In genomic region chr18:12422936-12423335, GRCh38 we compare ENCODE assay signal across 10 cellular contexts. TPM values are rescaled to one million over a fixed set of nuclear protein-coding genes. Genes with fewer than 3 reads are reported as not detected.
A peak's percentile ranks its signal among the peaks of the same experiment; 100 is the strongest.
DNase-seq lines count a peak whose midpoint lies in the region; ATAC-seq, FAIRE-seq and TF ChIP-seq lines count a peak whose summit lies in the region.
"Had no signal": no experiment of that assay in that cellular context is flagged by ENCODE, and none has a peak within 500 bp of the region (broad histone marks: within the 10 kb centered on the region; RNA-seq: fewer than 3 reads in every experiment).

No MANE protein-coding gene starts in this region.

- DNase-seq in BJ (ENCODE audit: low read depth) (no peak), GM13976 (ENCODE audit: low spot score) (no peak), NCI-H510A (lab: John Stamatoyannopoulos, UW) (peak; percentile 14), cerebellar cortex (ENCODE audit: low spot score) (peak; percentile 56), GM12892 (ENCODE audit: insufficient read length) (no peak)
- DNase-seq in stimulated activated CD4-positive, alpha-beta T cell treated with anti-CD3 and anti-CD28 coated beads, Interleukin-4, amount 100 ng/mL, for 1 hour: no peak
- DNase-seq: stimulated activated CD8-positive, alpha-beta memory T cell treated with anti-CD3 and anti-CD28 coated beads, Interleukin-4, amount 100 ng/mL, for 48 hours had no signal

- TF ChIP-seq CTCF in BJ (IDR thresholded peaks at IDR 0.05; ENCODE audit: insufficient read depth, low read depth, low read length) (0 out of 2 replicates have a peak, but pooled peaks have one; percentile 1), GM13976 (IDR thresholded peaks at IDR 0.05; ENCODE audit: borderline replicate concordance, control extremely low read depth, extremely low read depth, insufficient read depth, missing control alignments) (peak; percentile 8)

- H3K4me3 ChIP-seq in BJ (ENCODE audit: low read depth, low read length): no peak overlapping the region

- in situ Hi-C loops in GM13976 (cut with MboI; ENCODE audit: low sequenced_read_pairs, unreplicated experiment): no loop called here

- no peaks in the 10 kb centered on the region for H3K27me3 ChIP-seq in BJ (ENCODE audit: control insufficient read depth, insufficient read depth, low read length)

- CTCF ChIA-PET in BJ (lab: Yijun Ruan, JAX): no interaction called here

- POLR2A ChIA-PET in BJ (lab: Charles Lee): interaction anchor here (0.6 kb wide), 1 partner anchor 28 kb away, joined by 3 read pairs; no protein-coding TSS in a partner anchor

- FAIRE-seq in GM12892 (lab: Jason Lieb, UNC): no peak
- FAIRE-seq: islet of Langerhans had no signal

- TF ChIP-seq POLR2A in GM12892 (IDR thresholded peaks at IDR 0.05; ENCODE audit: low read depth, low read length): no peak

- ATAC-seq in GM19324 (IDR thresholded peaks at IDR 0.05; ENCODE audit: low FRiP score, unreplicated experiment): no peak
- no peak for ATAC-seq in HG03025 (IDR thresholded peaks at IDR 0.05; ENCODE audit: low FRiP score, unreplicated experiment)

- H3K36me3 ChIP-seq in BJ (ENCODE audit: control insufficient read depth, insufficient read depth, low read length): peaks cover 5% of the 10 kb centered on the region; the same call in 1 of the 2 replicates

RNA-seq across cellular contexts. Expression of gene PRELID3A, which starts 15.2 kb away (rescaled TPM):
- 4.6 and 6.4 TPM in 2 replicates for polyA plus RNA-seq in BJ (2011; rRNA removed)
- polyA minus RNA-seq in BJ (2011; rRNA and poly(A)+ RNA removed): 0.72 and 1.6 TPM in 2 replicates
- 6.8 TPM for polyA plus RNA-seq in GM12892 (2012; ENCODE audit: missing spikeins)

RNA-seq across cellular contexts. Expression of gene AFG3L2, which starts 45.9 kb away (rescaled TPM):
- 25.5 and 31.2 TPM in 2 replicates for polyA plus RNA-seq in BJ (2011; rRNA removed)
- polyA minus RNA-seq in BJ (2011; rRNA and poly(A)+ RNA removed): 16.5 and 18.5 TPM in 2 replicates
- 46.2 TPM for polyA plus RNA-seq in GM12892 (2012; ENCODE audit: missing spikeins)

Comparison
In these comparisons a context has a peak if more than half of its experiments do, and no peak if none do; other contexts are left out.
1. DNase-seq: peak in NCI-H510A (single experiment) and cerebellar cortex (single experiment); none in BJ (single experiment), GM13976 (single experiment), stimulated activated CD4-positive, alpha-beta T cell treated with anti-CD3 and anti-CD28 coated beads, Interleukin-4, amount 100 ng/mL, for 1 hour (single experiment) and GM12892 (single experiment).